ENCODE assay signal across 1 cellular context in the genomic region with DNA sequence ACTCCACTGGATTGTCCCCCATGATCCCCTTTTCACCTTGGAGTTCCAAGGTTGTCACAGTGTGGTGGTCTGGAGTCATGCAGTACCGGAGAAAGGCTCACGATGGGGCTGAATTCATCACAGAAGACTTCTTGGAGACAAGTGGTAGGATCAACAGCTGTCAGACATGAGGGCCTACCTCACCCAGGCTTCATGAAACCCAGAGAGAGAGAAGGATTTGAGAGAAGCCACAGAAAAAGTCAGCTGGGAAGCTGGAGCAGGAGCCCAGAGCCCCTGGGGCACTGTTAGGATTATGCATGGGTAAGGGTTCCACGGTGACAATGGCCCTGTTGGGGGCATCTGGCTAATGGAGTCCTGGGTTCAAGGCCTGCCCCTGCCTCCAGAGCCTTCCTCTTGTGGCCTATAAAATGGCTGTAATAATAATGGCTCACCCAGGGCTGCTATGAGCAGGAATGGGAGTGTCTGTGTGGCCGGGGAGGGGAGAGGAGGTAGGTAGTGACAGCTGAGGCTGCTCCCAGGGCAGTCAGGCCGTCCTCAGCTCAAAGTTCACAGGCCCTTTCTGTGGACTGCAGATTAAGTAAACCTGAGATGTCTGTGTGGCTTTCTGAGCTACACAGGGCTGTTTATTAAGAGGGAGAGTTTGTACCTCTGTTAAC.
TF ChIP-seq lines count a peak whose summit lies in the region.

No MANE protein-coding gene starts in this region.

TF ChIP-seq in GM23338, 12 proteins besides CTCF, POLR2A, EP300 and RAD21 (continued from another document):
- TF ChIP-seq, protein P1, sequence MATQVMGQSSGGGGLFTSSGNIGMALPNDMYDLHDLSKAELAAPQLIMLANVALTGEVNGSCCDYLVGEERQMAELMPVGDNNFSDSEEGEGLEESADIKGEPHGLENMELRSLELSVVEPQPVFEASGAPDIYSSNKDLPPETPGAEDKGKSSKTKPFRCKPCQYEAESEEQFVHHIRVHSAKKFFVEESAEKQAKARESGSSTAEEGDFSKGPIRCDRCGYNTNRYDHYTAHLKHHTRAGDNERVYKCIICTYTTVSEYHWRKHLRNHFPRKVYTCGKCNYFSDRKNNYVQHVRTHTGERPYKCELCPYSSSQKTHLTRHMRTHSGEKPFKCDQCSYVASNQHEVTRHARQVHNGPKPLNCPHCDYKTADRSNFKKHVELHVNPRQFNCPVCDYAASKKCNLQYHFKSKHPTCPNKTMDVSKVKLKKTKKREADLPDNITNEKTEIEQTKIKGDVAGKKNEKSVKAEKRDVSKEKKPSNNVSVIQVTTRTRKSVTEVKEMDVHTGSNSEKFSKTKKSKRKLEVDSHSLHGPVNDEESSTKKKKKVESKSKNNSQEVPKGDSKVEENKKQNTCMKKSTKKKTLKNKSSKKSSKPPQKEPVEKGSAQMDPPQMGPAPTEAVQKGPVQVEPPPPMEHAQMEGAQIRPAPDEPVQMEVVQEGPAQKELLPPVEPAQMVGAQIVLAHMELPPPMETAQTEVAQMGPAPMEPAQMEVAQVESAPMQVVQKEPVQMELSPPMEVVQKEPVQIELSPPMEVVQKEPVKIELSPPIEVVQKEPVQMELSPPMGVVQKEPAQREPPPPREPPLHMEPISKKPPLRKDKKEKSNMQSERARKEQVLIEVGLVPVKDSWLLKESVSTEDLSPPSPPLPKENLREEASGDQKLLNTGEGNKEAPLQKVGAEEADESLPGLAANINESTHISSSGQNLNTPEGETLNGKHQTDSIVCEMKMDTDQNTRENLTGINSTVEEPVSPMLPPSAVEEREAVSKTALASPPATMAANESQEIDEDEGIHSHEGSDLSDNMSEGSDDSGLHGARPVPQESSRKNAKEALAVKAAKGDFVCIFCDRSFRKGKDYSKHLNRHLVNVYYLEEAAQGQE (IDR thresholded peaks at IDR 0.05; ENCODE audit: unreplicated experiment), result no peak
- no peak for TF ChIP-seq POLR2AphosphoS5 (IDR thresholded peaks at IDR 0.05; ENCODE audit: low read depth)
- TF ChIP-seq, protein P2, sequence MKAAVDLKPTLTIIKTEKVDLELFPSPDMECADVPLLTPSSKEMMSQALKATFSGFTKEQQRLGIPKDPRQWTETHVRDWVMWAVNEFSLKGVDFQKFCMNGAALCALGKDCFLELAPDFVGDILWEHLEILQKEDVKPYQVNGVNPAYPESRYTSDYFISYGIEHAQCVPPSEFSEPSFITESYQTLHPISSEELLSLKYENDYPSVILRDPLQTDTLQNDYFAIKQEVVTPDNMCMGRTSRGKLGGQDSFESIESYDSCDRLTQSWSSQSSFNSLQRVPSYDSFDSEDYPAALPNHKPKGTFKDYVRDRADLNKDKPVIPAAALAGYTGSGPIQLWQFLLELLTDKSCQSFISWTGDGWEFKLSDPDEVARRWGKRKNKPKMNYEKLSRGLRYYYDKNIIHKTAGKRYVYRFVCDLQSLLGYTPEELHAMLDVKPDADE (IDR thresholded peaks at IDR 0.05), result no peak
- no peak for TF ChIP-seq EZH2 (IDR thresholded peaks at IDR 0.05; ENCODE audit: low read depth, unreplicated experiment)
